In the genomic region with DNA sequence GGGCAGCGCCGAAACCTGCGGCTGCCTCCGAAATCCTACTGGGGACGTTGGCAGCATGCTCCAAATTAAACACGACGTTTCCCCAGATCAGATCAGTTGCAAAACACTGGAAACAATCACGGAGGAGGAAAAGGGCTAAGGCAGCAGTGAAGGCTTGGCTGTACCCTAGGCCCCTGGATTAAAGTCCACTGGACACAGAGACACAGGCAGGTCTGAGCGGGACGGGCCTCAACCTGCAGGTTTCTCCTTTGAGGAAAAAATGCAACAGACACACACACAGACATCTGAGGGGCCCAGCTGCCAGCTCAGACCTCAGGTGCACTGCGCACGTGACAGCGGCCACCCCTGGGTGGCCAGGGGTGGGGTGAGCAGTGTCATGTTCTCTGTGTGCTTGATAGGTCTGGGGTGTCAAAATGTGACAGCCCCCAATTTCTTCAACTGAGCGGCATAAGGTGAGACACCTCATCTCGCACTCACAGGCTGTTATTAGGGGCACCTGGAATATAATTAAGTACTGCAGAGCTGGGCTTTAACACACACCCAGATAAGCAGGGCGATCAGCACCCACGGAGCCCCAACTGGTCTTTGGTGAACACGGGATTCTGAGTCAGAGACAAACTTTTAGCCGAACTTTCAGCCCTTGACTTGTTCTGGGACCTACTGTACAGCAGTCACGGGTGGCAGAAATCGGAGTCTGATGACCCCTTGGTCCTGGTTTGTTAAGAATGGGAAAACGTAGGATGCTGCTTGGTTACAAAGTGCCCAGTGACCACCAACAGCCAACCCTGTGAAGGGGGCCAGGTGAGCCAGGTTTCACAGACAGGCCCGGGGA, we compare ENCODE assay signal across 1 cellular context.
A peak's percentile ranks its signal among the peaks of the same experiment; 100 is the strongest.
TF ChIP-seq lines count a peak whose summit lies in the region.

No MANE protein-coding gene starts in this region.

TF ChIP-seq in HepG2, 621 proteins besides CTCF, POLR2A, EP300 and RAD21 (continued from another document and continues in another):
- TF ChIP-seq ZNF768 (CRISPR knock-in tag; IDR thresholded peaks at IDR 0.05) (peak; percentile 48; the same call in 1 of the 2 replicates), SATB2 (CRISPR knock-in tag; IDR thresholded peaks at IDR 0.05) (0 out of 2 replicates have a peak, but pooled peaks have one; percentile 46), MED8 (CRISPR knock-in tag; IDR thresholded peaks at IDR 0.05; ENCODE audit: insufficient replicate concordance) (peak; percentile 21), ZFP37 (CRISPR knock-in tag; IDR thresholded peaks at IDR 0.05; ENCODE audit: borderline replicate concordance) (no peak), TOE1 (CRISPR knock-in tag; IDR thresholded peaks at IDR 0.05) (0 out of 2 replicates have a peak, but pooled peaks have one; percentile 38), CEBPB (IDR thresholded peaks at IDR 0.05; ENCODE audit: borderline replicate concordance, low read depth, low read length) (peak; percentile 82), PHF5A (CRISPR knock-in tag; IDR thresholded peaks at IDR 0.05; ENCODE audit: low read depth, unreplicated experiment) (peak; percentile 51), NPAS2 (CRISPR knock-in tag; IDR thresholded peaks at IDR 0.05; ENCODE audit: borderline replicate concordance) (peak; percentile 91; the same call in 1 of the 2 replicates), TAF1 (CRISPR knock-in tag; IDR thresholded peaks at IDR 0.05) (peak; percentile 50; the same call in 1 of the 2 replicates), HNRNPL (IDR thresholded peaks at IDR 0.05; ENCODE audit: low read depth, low read length) (0 out of 2 replicates have a peak, but pooled peaks have one; percentile 32), ZNF652 (CRISPR knock-in tag; IDR thresholded peaks at IDR 0.05; ENCODE audit: borderline replicate concordance, low read depth) (no peak), MBNL3 (CRISPR knock-in tag; conservative IDR thresholded peaks at IDR 0.05) (no peak), ZNF160 (CRISPR knock-in tag; IDR thresholded peaks at IDR 0.05) (no peak; the same call in 1 of the 2 replicates), ZNF253 (CRISPR knock-in tag; IDR thresholded peaks at IDR 0.05; ENCODE audit: borderline replicate concordance) (no peak), ZNF136 (CRISPR knock-in tag; IDR thresholded peaks at IDR 0.05; ENCODE audit: low read depth) (no peak), NCOA2 (CRISPR knock-in tag; IDR thresholded peaks at IDR 0.05) (peak; percentile 53), ARNTL (CRISPR knock-in tag; IDR thresholded peaks at IDR 0.05) (peak; percentile 100), ZNF337 (CRISPR knock-in tag; IDR thresholded peaks at IDR 0.05; ENCODE audit: borderline replicate concordance, low read depth) (no peak), SNAI1 (CRISPR knock-in tag; IDR thresholded peaks at IDR 0.05; ENCODE audit: borderline replicate concordance) (0 out of 2 replicates have a peak, but pooled peaks have one; percentile 64), FOXA1 (IDR thresholded peaks at IDR 0.05) (no peak), FOXA1 (CRISPR knock-in tag; IDR thresholded peaks at IDR 0.05) (peak; percentile 20), ZNF207 (IDR thresholded peaks at IDR 0.05; ENCODE audit: borderline replicate concordance) (no peak), GATAD1 (CRISPR knock-in tag; IDR thresholded peaks at IDR 0.05) (peak; percentile 60; the same call in 1 of the 2 replicates), ZNF180 (CRISPR knock-in tag; IDR thresholded peaks at IDR 0.05; ENCODE audit: borderline replicate concordance, low read depth) (no peak), HMGA1 (CRISPR knock-in tag; conservative IDR thresholded peaks at IDR 0.05) (no peak), TARDBP (CRISPR knock-in tag; IDR thresholded peaks at IDR 0.05) (peak; percentile 45; the same call in 1 of the 2 replicates), KLF6 (CRISPR knock-in tag; IDR thresholded peaks at IDR 0.05) (no peak), POLR2AphosphoS5 (IDR thresholded peaks at IDR 0.05; ENCODE audit: low read depth, low read length) (peak; percentile 57), ZNF17 (CRISPR knock-in tag; IDR thresholded peaks at IDR 0.05) (no peak), TMF1 (CRISPR knock-in tag; IDR thresholded peaks at IDR 0.05; ENCODE audit: low read depth) (no peak), MXD4 (CRISPR knock-in tag; IDR thresholded peaks at IDR 0.05) (no peak; the same call in 1 of the 2 replicates), ZBTB1 (CRISPR knock-in tag; IDR thresholded peaks at IDR 0.05; ENCODE audit: borderline replicate concordance) (no peak), NFKB2 (CRISPR knock-in tag; IDR thresholded peaks at IDR 0.05; ENCODE audit: borderline replicate concordance) (peak; percentile 46; the same call in 1 of the 2 replicates), TCF7 (IDR thresholded peaks at IDR 0.05; ENCODE audit: low read depth) (peak; percentile 57), ZFAT (CRISPR knock-in tag; conservative IDR thresholded peaks at IDR 0.05) (no peak), ZNF709 (CRISPR knock-in tag; IDR thresholded peaks at IDR 0.05) (no peak), SAFB2 (CRISPR knock-in tag; IDR thresholded peaks at IDR 0.05; ENCODE audit: borderline replicate concordance, low read depth) (no peak), FLYWCH1 (CRISPR knock-in tag; IDR thresholded peaks at IDR 0.05) (peak; percentile 73; the same call in 1 of the 2 replicates), ZNF296 (CRISPR knock-in tag; conservative IDR thresholded peaks at IDR 0.05) (0 out of 2 replicates have a peak, but pooled peaks have one; percentile 68), ZNF660 (CRISPR knock-in tag; IDR thresholded peaks at IDR 0.05; ENCODE audit: borderline replicate concordance, low read depth) (no peak)
- TF ChIP-seq, protein P1, sequence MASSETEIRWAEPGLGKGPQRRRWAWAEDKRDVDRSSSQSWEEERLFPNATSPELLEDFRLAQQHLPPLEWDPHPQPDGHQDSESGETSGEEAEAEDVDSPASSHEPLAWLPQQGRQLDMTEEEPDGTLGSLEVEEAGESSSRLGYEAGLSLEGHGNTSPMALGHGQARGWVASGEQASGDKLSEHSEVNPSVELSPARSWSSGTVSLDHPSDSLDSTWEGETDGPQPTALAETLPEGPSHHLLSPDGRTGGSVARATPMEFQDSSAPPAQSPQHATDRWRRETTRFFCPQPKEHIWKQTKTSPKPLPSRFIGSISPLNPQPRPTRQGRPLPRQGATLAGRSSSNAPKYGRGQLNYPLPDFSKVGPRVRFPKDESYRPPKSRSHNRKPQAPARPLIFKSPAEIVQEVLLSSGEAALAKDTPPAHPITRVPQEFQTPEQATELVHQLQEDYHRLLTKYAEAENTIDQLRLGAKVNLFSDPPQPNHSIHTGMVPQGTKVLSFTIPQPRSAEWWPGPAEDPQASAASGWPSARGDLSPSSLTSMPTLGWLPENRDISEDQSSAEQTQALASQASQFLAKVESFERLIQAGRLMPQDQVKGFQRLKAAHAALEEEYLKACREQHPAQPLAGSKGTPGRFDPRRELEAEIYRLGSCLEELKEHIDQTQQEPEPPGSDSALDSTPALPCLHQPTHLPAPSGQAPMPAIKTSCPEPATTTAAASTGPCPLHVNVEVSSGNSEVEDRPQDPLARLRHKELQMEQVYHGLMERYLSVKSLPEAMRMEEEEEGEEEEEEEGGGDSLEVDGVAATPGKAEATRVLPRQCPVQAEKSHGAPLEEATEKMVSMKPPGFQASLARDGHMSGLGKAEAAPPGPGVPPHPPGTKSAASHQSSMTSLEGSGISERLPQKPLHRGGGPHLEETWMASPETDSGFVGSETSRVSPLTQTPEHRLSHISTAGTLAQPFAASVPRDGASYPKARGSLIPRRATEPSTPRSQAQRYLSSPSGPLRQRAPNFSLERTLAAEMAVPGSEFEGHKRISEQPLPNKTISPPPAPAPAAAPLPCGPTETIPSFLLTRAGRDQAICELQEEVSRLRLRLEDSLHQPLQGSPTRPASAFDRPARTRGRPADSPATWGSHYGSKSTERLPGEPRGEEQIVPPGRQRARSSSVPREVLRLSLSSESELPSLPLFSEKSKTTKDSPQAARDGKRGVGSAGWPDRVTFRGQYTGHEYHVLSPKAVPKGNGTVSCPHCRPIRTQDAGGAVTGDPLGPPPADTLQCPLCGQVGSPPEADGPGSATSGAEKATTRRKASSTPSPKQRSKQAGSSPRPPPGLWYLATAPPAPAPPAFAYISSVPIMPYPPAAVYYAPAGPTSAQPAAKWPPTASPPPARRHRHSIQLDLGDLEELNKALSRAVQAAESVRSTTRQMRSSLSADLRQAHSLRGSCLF (CRISPR knock-in tag; IDR thresholded peaks at IDR 0.05; ENCODE audit: borderline replicate concordance): 0 out of 2 replicates have a peak, but pooled peaks have one; percentile 29
- TF ChIP-seq, protein P2, sequence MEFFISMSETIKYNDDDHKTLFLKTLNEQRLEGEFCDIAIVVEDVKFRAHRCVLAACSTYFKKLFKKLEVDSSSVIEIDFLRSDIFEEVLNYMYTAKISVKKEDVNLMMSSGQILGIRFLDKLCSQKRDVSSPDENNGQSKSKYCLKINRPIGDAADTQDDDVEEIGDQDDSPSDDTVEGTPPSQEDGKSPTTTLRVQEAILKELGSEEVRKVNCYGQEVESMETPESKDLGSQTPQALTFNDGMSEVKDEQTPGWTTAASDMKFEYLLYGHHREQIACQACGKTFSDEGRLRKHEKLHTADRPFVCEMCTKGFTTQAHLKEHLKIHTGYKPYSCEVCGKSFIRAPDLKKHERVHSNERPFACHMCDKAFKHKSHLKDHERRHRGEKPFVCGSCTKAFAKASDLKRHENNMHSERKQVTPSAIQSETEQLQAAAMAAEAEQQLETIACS (CRISPR knock-in tag; IDR thresholded peaks at IDR 0.05): peak; percentile 59; the same call in 1 of the 2 replicates
- TF ChIP-seq, protein P3, sequence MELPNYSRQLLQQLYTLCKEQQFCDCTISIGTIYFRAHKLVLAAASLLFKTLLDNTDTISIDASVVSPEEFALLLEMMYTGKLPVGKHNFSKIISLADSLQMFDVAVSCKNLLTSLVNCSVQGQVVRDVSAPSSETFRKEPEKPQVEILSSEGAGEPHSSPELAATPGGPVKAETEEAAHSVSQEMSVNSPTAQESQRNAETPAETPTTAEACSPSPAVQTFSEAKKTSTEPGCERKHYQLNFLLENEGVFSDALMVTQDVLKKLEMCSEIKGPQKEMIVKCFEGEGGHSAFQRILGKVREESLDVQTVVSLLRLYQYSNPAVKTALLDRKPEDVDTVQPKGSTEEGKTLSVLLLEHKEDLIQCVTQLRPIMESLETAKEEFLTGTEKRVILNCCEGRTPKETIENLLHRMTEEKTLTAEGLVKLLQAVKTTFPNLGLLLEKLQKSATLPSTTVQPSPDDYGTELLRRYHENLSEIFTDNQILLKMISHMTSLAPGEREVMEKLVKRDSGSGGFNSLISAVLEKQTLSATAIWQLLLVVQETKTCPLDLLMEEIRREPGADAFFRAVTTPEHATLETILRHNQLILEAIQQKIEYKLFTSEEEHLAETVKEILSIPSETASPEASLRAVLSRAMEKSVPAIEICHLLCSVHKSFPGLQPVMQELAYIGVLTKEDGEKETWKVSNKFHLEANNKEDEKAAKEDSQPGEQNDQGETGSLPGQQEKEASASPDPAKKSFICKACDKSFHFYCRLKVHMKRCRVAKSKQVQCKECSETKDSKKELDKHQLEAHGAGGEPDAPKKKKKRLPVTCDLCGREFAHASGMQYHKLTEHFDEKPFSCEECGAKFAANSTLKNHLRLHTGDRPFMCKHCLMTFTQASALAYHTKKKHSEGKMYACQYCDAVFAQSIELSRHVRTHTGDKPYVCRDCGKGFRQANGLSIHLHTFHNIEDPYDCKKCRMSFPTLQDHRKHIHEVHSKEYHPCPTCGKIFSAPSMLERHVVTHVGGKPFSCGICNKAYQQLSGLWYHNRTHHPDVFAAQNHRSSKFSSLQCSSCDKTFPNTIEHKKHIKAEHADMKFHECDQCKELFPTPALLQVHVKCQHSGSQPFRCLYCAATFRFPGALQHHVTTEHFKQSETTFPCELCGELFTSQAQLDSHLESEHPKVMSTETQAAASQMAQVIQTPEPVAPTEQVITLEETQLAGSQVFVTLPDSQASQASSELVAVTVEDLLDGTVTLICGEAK (IDR thresholded peaks at IDR 0.05): no peak
- TF ChIP-seq, protein P3 (CRISPR knock-in tag; IDR thresholded peaks at IDR 0.05): peak; percentile 47; the same call in 1 of the 2 replicates
- TF ChIP-seq, protein P4, sequence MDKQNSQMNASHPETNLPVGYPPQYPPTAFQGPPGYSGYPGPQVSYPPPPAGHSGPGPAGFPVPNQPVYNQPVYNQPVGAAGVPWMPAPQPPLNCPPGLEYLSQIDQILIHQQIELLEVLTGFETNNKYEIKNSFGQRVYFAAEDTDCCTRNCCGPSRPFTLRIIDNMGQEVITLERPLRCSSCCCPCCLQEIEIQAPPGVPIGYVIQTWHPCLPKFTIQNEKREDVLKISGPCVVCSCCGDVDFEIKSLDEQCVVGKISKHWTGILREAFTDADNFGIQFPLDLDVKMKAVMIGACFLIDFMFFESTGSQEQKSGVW (CRISPR knock-in tag; IDR thresholded peaks at IDR 0.05; ENCODE audit: borderline replicate concordance): no peak
